In the genomic region with DNA sequence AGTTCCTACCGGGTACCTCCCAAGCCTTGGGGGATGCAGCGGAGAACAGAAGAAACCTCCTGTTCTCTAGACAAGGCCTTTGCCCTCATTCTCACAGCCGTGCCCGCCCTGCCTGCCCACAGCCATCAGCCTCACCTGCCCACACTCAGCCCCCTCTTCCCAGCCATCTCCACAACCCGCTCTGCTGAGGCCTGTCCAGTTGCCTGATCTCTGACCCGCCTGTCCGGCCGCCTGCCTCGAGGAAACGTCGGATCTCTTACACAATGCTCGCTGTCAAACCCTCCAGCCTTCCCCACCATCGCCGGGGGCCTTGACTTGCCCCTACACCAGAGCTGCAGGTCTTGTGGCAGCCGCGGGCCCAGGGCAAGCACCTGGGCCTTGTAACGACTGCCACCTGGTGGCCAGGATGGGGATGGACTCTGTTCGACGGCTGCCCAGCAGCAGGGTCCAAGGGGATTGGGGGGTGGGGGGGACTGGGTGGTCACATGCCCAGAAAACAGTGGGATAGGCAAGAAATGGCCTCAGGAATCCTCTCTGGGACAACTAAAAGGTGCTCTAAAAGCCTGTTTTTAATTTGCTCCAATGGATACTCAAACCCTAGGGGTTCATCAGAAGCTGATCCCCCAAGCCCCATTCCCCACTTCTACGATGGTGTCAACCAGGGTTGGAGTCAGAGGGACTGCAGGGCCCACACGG, we compare ENCODE assay signal across 8 cellular contexts. TPM values are rescaled to one million over a fixed set of nuclear protein-coding genes. Genes with fewer than 3 reads are reported as not detected.
DNase-seq lines count a peak whose midpoint lies in the region; ATAC-seq and TF ChIP-seq lines count a peak whose summit lies in the region.

No MANE protein-coding gene starts in this region.

- TF ChIP-seq CTCF in Loucy (conservative IDR thresholded peaks at IDR 0.05; ENCODE audit: low read length) = peak; percentile 85

- no peak overlapping the region for H3K27ac Mint-ChIP-seq in T-cell
- no peak overlapping the region for H3K27ac Mint-ChIP-seq in activated naive CD8-positive, alpha-beta T cell treated with anti-CD3 and anti-CD28 coated beads, Interleukin-2, amount 50 U/mL, for 24 hours

- no peaks in the 10 kb centered on the region for H3K9me3 Mint-ChIP-seq in T-cell
- H3K9me3 Mint-ChIP-seq in activated naive CD8-positive, alpha-beta T cell treated with anti-CD3 and anti-CD28 coated beads, Interleukin-2, amount 50 U/mL, for 24 hours = no peaks in the 10 kb centered on the region

- no peaks in the 10 kb centered on the region for H3K9me3 ChIP-seq in Loucy (ENCODE audit: insufficient read depth, low read depth, low read length)

- no peaks in the 10 kb centered on the region for H3K4me1 ChIP-seq in Loucy (ENCODE audit: insufficient read depth, low read length, poor library complexity, severe bottlenecking)

- no peak overlapping the region for H3K9ac ChIP-seq in Loucy (ENCODE audit: low read depth, low read length, poor library complexity, severe bottlenecking)

- no peaks in the 10 kb centered on the region for H3K79me2 ChIP-seq in Loucy (ENCODE audit: insufficient read depth, low read length)

- H3K4me2 ChIP-seq in Loucy (ENCODE audit: low read depth, low read length, poor library complexity, severe bottlenecking) = no peak overlapping the region

- POLR2A ChIA-PET in T-cell (lab: Charles Lee) = interaction anchor here in 1 of 2 donors (0.6 kb wide), 1 partner anchor 381 kb away, joined by 4 read pairs; no protein-coding TSS in a partner anchor

- peaks cover 8% of the 10 kb centered on the region for H3K36me3 Mint-ChIP-seq in T-cell
- no peaks in the 10 kb centered on the region for H3K36me3 Mint-ChIP-seq in activated naive CD8-positive, alpha-beta T cell treated with anti-CD3 and anti-CD28 coated beads, Interleukin-2, amount 50 U/mL, for 24 hours (ENCODE audit: low read depth)

- peaks cover 0 to 3% of the 10 kb centered on the region in 2 donors for H3K27me3 Mint-ChIP-seq in T-cell
- H3K27me3 Mint-ChIP-seq in activated naive CD8-positive, alpha-beta T cell treated with anti-CD3 and anti-CD28 coated beads, Interleukin-2, amount 50 U/mL, for 24 hours = no peaks in the 10 kb centered on the region

- DNase-seq in Daoy (ENCODE audit: low read depth) = peak; percentile 72
- DNase-seq in T-cell = peak; percentile 27 to 76 (median 66)
- peak; percentile 76 for DNase-seq in activated naive CD8-positive, alpha-beta T cell treated with anti-CD3 and anti-CD28 coated beads, Interleukin-2, amount 50 U/mL, for 24 hours
- peak; percentile 81 for DNase-seq in hepatic stellate cell (ENCODE audit: low spot score)
- DNase-seq in stimulated activated CD4-positive, alpha-beta T cell treated with anti-CD3 and anti-CD28 coated beads, Interleukin-12 subunit alpha, Interleukin-12 subunit beta, amount 100 ng/mL, for 48 hours (ENCODE audit: low read depth in 2 of 3, low spot score in 1 of 3) = peak; percentile 47 to 57 (median 56)

- H3F3A ChIP-seq in Loucy (ENCODE audit: low read depth) = no peaks in the 10 kb centered on the region

- no peak overlapping the region for H3K4me3 ChIP-seq in Loucy (ENCODE audit: low read length, poor library complexity, severe bottlenecking)

- H2AFZ ChIP-seq in Loucy (ENCODE audit: low read length) = no peak overlapping the region

- peaks cover 16% of the 10 kb centered on the region; the same call in 1 of the 2 replicates for H3K36me3 ChIP-seq in Loucy (ENCODE audit: insufficient read depth, low read length)

- no peaks in the 10 kb centered on the region for H3K27me3 ChIP-seq in Loucy (ENCODE audit: insufficient read depth, low read length, poor library complexity, severe bottlenecking)

- H3K4me3 Mint-ChIP-seq in T-cell = no peak overlapping the region
- no peak overlapping the region for H3K4me3 Mint-ChIP-seq in activated naive CD8-positive, alpha-beta T cell treated with anti-CD3 and anti-CD28 coated beads, Interleukin-2, amount 50 U/mL, for 24 hours

- TF ChIP-seq POLR2A in GM18505 (IDR thresholded peaks at IDR 0.05; ENCODE audit: borderline replicate concordance, extremely low read depth, insufficient read depth, insufficient read length) = no peak

- CTCF ChIA-PET in T-cell (lab: Charles Lee) = interaction anchor here (0.6 to 1.7 kb wide), 6 partner anchors 152 to 341 kb away, joined by 3 to 14 read pairs (median 6); no protein-coding TSS in a partner anchor

- H3K4me1 Mint-ChIP-seq in T-cell = peaks cover 4 to 7% (median 4%) of the 10 kb centered on the region in 3 donors
- peaks cover 2% of the 10 kb centered on the region for H3K4me1 Mint-ChIP-seq in activated naive CD8-positive, alpha-beta T cell treated with anti-CD3 and anti-CD28 coated beads, Interleukin-2, amount 50 U/mL, for 24 hours

- H3K9me2 ChIP-seq in Loucy (replicated peaks; ENCODE audit: low read depth, low read length) = no peaks in the 10 kb centered on the region

- ATAC-seq in T-cell (replicated peaks in 1 of 4) (peak; percentile 62 to 81 (median 76)), HG02678 (IDR thresholded peaks at IDR 0.05; ENCODE audit: unreplicated experiment) (no peak), GM18505 (IDR thresholded peaks at IDR 0.05; ENCODE audit: unreplicated experiment) (no peak)
- no peak for ATAC-seq in activated naive CD8-positive, alpha-beta T cell treated with anti-CD3 and anti-CD28 coated beads, Interleukin-2, amount 50 U/mL, for 24 hours

- no peaks in the 10 kb centered on the region for H4K20me1 ChIP-seq in Loucy (ENCODE audit: insufficient read depth, low read length, poor library complexity, severe bottlenecking)

RNA-seq across cellular contexts. Expression of gene SLC45A1, which starts 31.0 kb away (rescaled TPM):
- 0.06 and 0.34 TPM in 2 replicates for total RNA-seq in Daoy (2014; rRNA removed; shearing (Covaris generic))
- total RNA-seq in T-cell = 1 to 10 TPM in 3 of 5 donors, under 1 TPM in 2; 0.58 to 1.4 (median 1.2) TPM

Comparison
In these comparisons a context has a peak if more than half of its experiments do, and no peak if none do; other contexts are left out.
1. ATAC-seq: peak in T-cell (4 of 4); none in activated naive CD8-positive, alpha-beta T cell treated with anti-CD3 and anti-CD28 coated beads, Interleukin-2, amount 50 U/mL, for 24 hours (single experiment), HG02678 (single experiment) and GM18505 (single experiment).
2. Peak in every context shown above with its lines, with median percentiles within 50 percentile points of each other: DNase-seq.